Comparison of ENCODE assay signal across 8 cellular contexts in the genomic region with DNA sequence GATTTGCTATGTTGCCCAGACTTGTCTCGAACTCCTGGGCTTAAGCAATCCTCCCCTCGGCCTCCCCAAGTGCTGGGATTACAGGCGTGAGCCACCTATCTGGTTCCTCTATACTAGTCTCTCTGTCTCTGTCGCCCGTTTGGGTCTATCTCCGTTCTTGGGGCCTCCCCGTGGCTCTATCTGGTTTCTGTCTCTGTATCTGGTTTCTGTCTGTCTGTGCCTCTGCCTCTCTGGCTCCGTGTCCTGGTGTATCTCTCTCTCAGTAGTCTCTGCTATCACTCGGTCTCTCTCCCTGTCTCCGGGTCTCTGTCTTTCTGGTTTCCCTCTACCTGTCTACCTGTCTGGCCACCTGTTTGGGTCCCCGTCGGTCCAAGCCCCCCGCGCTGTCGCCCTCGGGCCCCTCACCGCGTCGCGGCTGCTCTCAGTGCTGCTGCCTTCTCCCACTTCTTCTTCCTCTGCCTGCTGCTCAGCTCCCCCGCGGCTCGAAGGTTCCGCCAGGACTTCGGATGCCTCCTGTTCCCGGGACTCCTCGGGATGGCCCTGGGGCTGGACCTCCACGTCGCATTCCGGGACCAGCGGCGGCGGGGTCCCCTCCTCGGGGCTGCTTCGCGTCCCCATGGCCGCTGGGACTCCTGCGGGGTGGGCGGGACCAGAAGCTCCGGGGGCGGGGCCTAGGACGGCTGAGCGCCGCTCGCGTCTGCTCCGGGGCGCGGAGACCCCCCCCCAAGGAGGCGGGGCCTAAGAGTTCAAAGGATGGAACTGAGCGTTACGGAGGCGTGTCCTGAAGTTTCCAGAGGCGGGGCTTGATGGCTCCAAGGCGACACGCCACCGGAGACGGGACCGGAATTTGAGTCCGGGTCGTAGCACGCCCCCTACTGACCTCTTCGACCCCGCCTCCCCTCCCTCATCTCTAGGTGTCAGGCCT. TPM values are rescaled to one million over a fixed set of nuclear protein-coding genes. Genes with fewer than 3 reads are reported as not detected.
DNase-seq lines count a peak whose midpoint lies in the region; ATAC-seq lines count a peak whose summit lies in the region.

No MANE protein-coding gene starts in this region.

- DNase-seq in DMS 273 (lab: John Stamatoyannopoulos, UW; ENCODE audit: unreplicated experiment) (peak; percentile 96), OCI-M1 (lab: John Stamatoyannopoulos, UW) (peak; percentile 97), activated T-cell treated with anti-CD3 and anti-CD28 coated beads for 48 hours (ENCODE audit: low read depth) (peak; percentile 99)
- DNase-seq in stimulated activated CD8-positive, alpha-beta memory T cell treated with anti-CD3 and anti-CD28 coated beads, Interleukin-7, amount 100 ng/mL, for 24 hours (ENCODE audit: low read depth) = peak; percentile 98

- peak overlapping the region; percentile 70 for H3K9ac ChIP-seq in HUES64 (ENCODE audit: low read depth, low read length)

- no peaks in the 10 kb centered on the region for H3K4me1 ChIP-seq in HUES64 (ENCODE audit: insufficient read depth, low read length)
- peaks cover 4 to 25% of the 10 kb centered on the region in 2 donors for H3K4me1 ChIP-seq in muscle layer of duodenum (ENCODE audit: control insufficient read depth in 1 of 2, insufficient read depth in 2 of 2, low read length in 2 of 2)

- H3K27ac ChIP-seq in HUES64 (ENCODE audit: low read depth, low read length) (no peak overlapping the region), muscle layer of duodenum (ENCODE audit: low read length) (peak overlapping the region; percentile 82)

- 4% methylated on average over 64 of the region's 64 CpGs for WGBS in HUES64

- H3K4me3 ChIP-seq in HUES64 (ENCODE audit: low read length) (peak overlapping the region; percentile 70), muscle layer of duodenum (ENCODE audit: low read depth in 1 of 2, low read length in 2 of 2) (peak overlapping the region; percentile 77 to 90)

- ATAC-seq in GM21447 (IDR thresholded peaks at IDR 0.05; ENCODE audit: unreplicated experiment) (peak; percentile 82), esophagus mucosa (peak; percentile 95)

- H3K36me3 ChIP-seq in HUES64 (ENCODE audit: insufficient read depth, low read length) (0 out of 2 replicates have a peak, but pooled peaks cover 3% of the 10 kb centered on the region), muscle layer of duodenum (ENCODE audit: control insufficient read depth in 1 of 2, insufficient read depth in 2 of 2, low read length in 2 of 2) (peaks cover 4 to 9% of the 10 kb centered on the region in 2 donors)

- H3K27me3 ChIP-seq in HUES64 (ENCODE audit: insufficient read depth, low read length) (peaks cover 13% of the 10 kb centered on the region), muscle layer of duodenum (ENCODE audit: low read depth, low read length) (no peaks in the 10 kb centered on the region)

- H3K9me3 ChIP-seq in HUES64 (ENCODE audit: insufficient read depth, low read depth, low read length) (no peaks in the 10 kb centered on the region), muscle layer of duodenum (ENCODE audit: control insufficient read depth in 1 of 2, low read length in 2 of 2) (no peaks in the 10 kb centered on the region)

RNA-seq across cellular contexts. Expression of a gene that starts 0.8 kb away (rescaled TPM):
- polyA plus RNA-seq in HUES64 (2013, experiment 1 of 2) = 4.6 TPM
- 8.4 TPM for polyA plus RNA-seq in HUES64 (2013, experiment 2 of 2)
- 52.2 TPM for total RNA-seq in esophagus mucosa

RNA-seq across cellular contexts. Expression of a gene that starts 23.2 kb away (rescaled TPM):
- 11.8 TPM for polyA plus RNA-seq in HUES64 (2013, experiment 1 of 2)
- 17.4 TPM for polyA plus RNA-seq in HUES64 (2013, experiment 2 of 2)
- total RNA-seq in esophagus mucosa = 81.9 TPM

RNA-seq across cellular contexts. Expression of a gene that starts 29.2 kb away (rescaled TPM):
- 0.30 TPM for polyA plus RNA-seq in HUES64 (2013, experiment 1 of 2)
- polyA plus RNA-seq in HUES64 (2013, experiment 2 of 2) = not detected
- 0.72 TPM for total RNA-seq in esophagus mucosa

RNA-seq across cellular contexts. Expression of a gene that starts 38.4 kb away (rescaled TPM):
- polyA plus RNA-seq in HUES64 (2013, experiment 1 of 2) = 1.7 TPM
- polyA plus RNA-seq in HUES64 (2013, experiment 2 of 2) = 2.2 TPM
- total RNA-seq in esophagus mucosa = 739 TPM
